17 cellular contexts compared by ENCODE assay signal in the genomic region with DNA sequence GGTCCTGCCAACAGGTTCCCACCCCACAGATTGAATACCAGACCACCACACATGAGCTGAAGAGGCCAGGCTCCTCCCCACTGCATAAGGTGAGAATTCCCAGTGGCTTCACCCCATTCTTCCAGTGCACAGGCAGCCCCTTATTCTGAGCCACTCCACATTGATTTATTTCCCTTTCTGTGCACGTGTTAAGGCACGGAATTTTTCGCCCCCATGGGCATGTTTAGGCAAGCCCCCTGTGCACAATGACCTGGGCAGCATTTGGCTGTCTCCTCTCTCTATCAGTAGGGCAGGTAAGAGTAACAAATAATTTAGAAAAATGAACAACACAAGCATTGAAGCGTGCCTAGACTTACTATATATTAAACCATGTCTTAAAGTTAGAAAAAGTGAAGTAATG. TPM values are rescaled to one million over a fixed set of nuclear protein-coding genes. Genes with fewer than 3 reads are reported as not detected.
DNase-seq lines count a peak whose midpoint lies in the region; TF ChIP-seq lines count a peak whose summit lies in the region.
"Had no signal": no experiment of that assay in that cellular context is flagged by ENCODE, and none has a peak within 500 bp of the region (broad histone marks: within the 10 kb centered on the region; RNA-seq: fewer than 3 reads in every experiment).

No MANE protein-coding gene starts in this region.

- TF ChIP-seq CTCF in HFFc6 (IDR thresholded peaks at IDR 0.05) (no peak), OCI-LY3 (IDR thresholded peaks at IDR 0.05; ENCODE audit: low read depth, low read length) (no peak)

- peaks cover 33% of the 10 kb centered on the region for H3K4me1 ChIP-seq in OCI-LY3 (ENCODE audit: low read length)
- H3K4me1 ChIP-seq: upper lobe of right lung had no signal

- no peaks in the 10 kb centered on the region for H3K27me3 Mint-ChIP-seq in HFFc6 (ENCODE audit: insufficient read depth)
- H3K27me3 Mint-ChIP-seq: activated CD4-positive, alpha-beta memory T cell treated with anti-CD3 and anti-CD28 coated beads, Interleukin-2, amount 10 ng/mL, durations not matched to agents 7 days and 5 days had no signal

- H3K79me2 ChIP-seq in OCI-LY3 (ENCODE audit: low read length): 0 out of 2 replicates have a peak, but pooled peaks cover 8% of the 10 kb centered on the region

- no peaks in the 10 kb centered on the region for H3K9me3 Mint-ChIP-seq in HFFc6
- H3K9me3 Mint-ChIP-seq: activated CD4-positive, alpha-beta memory T cell treated with anti-CD3 and anti-CD28 coated beads, Interleukin-2, amount 10 ng/mL, durations not matched to agents 7 days and 5 days had no signal

- H3K27ac ChIP-seq in OCI-LY3 (ENCODE audit: low read length) (no peak overlapping the region), epithelial cell of prostate (peak overlapping the region; percentile 52)
- H3K27ac ChIP-seq: adrenal gland, gastroesophageal sphincter, SK-N-MC, upper lobe of right lung had no signal

- 0 out of 2 replicates have a peak overlapping the region, but pooled peaks have one; percentile 11 for H3K4me3 ChIP-seq in OCI-LY3 (ENCODE audit: low read length)
- H3K4me3 ChIP-seq: adrenal gland, gastroesophageal sphincter, MG63, SK-N-MC, upper lobe of right lung had no signal

- no peak overlapping the region for H2AFZ ChIP-seq in OCI-LY3 (ENCODE audit: low read depth, low read length)

- peak overlapping the region; percentile 61 for H3K4me2 ChIP-seq in OCI-LY3 (ENCODE audit: low read length)

- H3K27ac Mint-ChIP-seq in HFFc6: peak overlapping the region; percentile 13; the same call in 1 of the 2 replicates
- H3K27ac Mint-ChIP-seq: nephron had no signal

- no peaks in the 10 kb centered on the region for H4K20me1 ChIP-seq in OCI-LY3 (ENCODE audit: insufficient read depth, low read length)

- peaks cover 12% of the 10 kb centered on the region for H3K36me3 ChIP-seq in OCI-LY3 (replicated peaks; ENCODE audit: low read depth, low read length)

- H3K4me1 Mint-ChIP-seq in HFFc6 (ENCODE audit: low read depth): peaks cover 37% of the 10 kb centered on the region
- H3K4me1 Mint-ChIP-seq: nephron had no signal

- DNase-seq in HFFc6: no peak
- no peak for DNase-seq in epithelial cell of prostate (ENCODE audit: low read depth, low spot score)
- DNase-seq in activated CD4-positive, alpha-beta T cell treated with anti-CD3 and anti-CD28 coated beads, Interleukin-2, amount 50 U/mL, for 4 hours: no peak
- DNase-seq in activated CD4-positive, alpha-beta T cell treated with anti-CD3 and anti-CD28 coated beads for 48 hours: no peak
- DNase-seq: activated CD4-positive, alpha-beta memory T cell treated with anti-CD3 and anti-CD28 coated beads, Interleukin-2, amount 10 ng/mL, durations not matched to agents 7 days and 5 days; adrenal gland; caudate nucleus; DMS79 treated with DMSO at 0.1 percent for 48 hours; erythroblast; MG63; posterior cingulate gyrus; stimulated activated CD4-positive, alpha-beta T cell treated with anti-CD3 and anti-CD28 coated beads, Interleukin-1b, Interleukin-23, amount 100 ng/mL, for 48 hours; upper lobe of right lung had no signal

- H3K36me3 Mint-ChIP-seq in HFFc6 (ENCODE audit: low read depth): peaks cover 29% of the 10 kb centered on the region

- no peak overlapping the region for H3K4me3 Mint-ChIP-seq in HFFc6
- H3K4me3 Mint-ChIP-seq: activated CD4-positive, alpha-beta memory T cell treated with anti-CD3 and anti-CD28 coated beads, Interleukin-2, amount 10 ng/mL, durations not matched to agents 7 days and 5 days; nephron had no signal

- H3K9ac ChIP-seq in OCI-LY3 (ENCODE audit: low read length): no peak overlapping the region

- H3K27me3 ChIP-seq in OCI-LY3 (ENCODE audit: low read depth, low read length): no peaks in the 10 kb centered on the region
- H3K27me3 ChIP-seq: adrenal gland, gastroesophageal sphincter, MG63, upper lobe of right lung had no signal

- no peaks in the 10 kb centered on the region for H3K9me3 ChIP-seq in OCI-LY3 (ENCODE audit: insufficient read depth, low read length)
- H3K9me3 ChIP-seq: adrenal gland, MG63, upper lobe of right lung had no signal

RNA-seq across cellular contexts. Expression of gene CHAC2, which starts 15.2 kb away (rescaled TPM):
- total RNA-seq in HFFc6 (2021; fragmentation: NEBNext Ultra II Directional; extraction: Animal tissue kit (Norgen Biotek cat#: 25700)): 1 to 10 TPM; 4.7 to 7.2 (median 5.4) TPM

RNA-seq across cellular contexts. Expression of gene ASB3, which starts 34.4 kb away (rescaled TPM):
- total RNA-seq in HFFc6 (2021; fragmentation: NEBNext Ultra II Directional; extraction: Animal tissue kit (Norgen Biotek cat#: 25700)): 10 to 100 TPM; 15.7 to 22.0 (median 17.3) TPM

RNA-seq across cellular contexts. Expression of gene ERLEC1, which starts 34.5 kb away (rescaled TPM):
- 100 to 1,000 TPM in 1 of 6 experiments, 10 to 100 TPM in 5; 86.0 to 102 (median 93.7) TPM for total RNA-seq in HFFc6 (2021; fragmentation: NEBNext Ultra II Directional; extraction: Animal tissue kit (Norgen Biotek cat#: 25700))
